ENCODE assay signal across 28 cellular contexts in the genomic region with DNA sequence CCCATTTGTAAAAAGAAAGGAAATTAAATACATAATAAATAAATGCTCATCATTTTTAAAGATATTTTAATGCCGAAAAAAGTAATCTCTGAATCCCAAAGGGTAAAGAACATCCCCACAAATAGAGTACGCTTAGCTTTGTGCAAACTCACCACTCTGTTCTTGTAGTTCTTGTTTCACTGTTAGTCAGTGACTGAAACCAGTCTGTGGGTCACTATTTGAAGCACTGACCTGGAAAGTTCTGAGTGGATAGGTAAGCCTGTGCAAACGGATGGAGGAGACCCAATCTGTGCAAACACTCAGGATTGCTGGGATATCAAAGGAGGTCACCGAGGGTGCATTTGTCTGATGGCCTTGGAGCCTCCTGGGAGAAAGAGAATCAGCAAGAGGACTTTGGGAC.
"Had no signal": no experiment of that assay in that cellular context is flagged by ENCODE, and none has a peak within 500 bp of the region (broad histone marks: within the 10 kb centered on the region; RNA-seq: fewer than 3 reads in every experiment).

No MANE protein-coding gene starts in this region.

- H3K4me1 Mint-ChIP-seq: stimulated activated naive B cell treated with anti-CD40 and anti-IgM and Interleukin-4, amounts not matched to agents 10 μg/mL and 1 μg/mL and 100 μg/mL, for 72 hours had no signal

- H3K4me1 ChIP-seq: body of pancreas, esophagus squamous epithelium, left lung, lower lobe of right lung, stomach, thyroid gland, upper lobe of right lung had no signal

- H3K27ac ChIP-seq: body of pancreas, epithelial cell of prostate, esophagus squamous epithelium, left lung, lower lobe of right lung, right atrium auricular region, stomach, thyroid gland, upper lobe of right lung had no signal

- FAIRE-seq: colon had no signal

- H3K36me3 Mint-ChIP-seq: activated naive CD8-positive, alpha-beta T cell; natural killer cell treated with Interleukin-12 subunit alpha and Interleukin-12 subunit beta and Interleukin-15 and Interleukin-18, amount 100 ng/mL, for 72 hours; stimulated activated naive B cell treated with anti-CD40 and anti-IgM and Interleukin-4, amounts not matched to agents 10 μg/mL and 1 μg/mL and 100 μg/mL, for 72 hours had no signal

- DNase-seq: activated CD4-positive, alpha-beta T cell treated with anti-CD3 and anti-CD28 coated beads for 4 hours; activated CD4-positive, alpha-beta T cell treated with anti-CD3 and anti-CD28 coated beads, Interleukin-2, amount 50 U/mL, for 4 hours; activated CD4-positive, CD25-positive, alpha-beta regulatory T cell; activated effector memory CD4-positive, alpha-beta T cell treated with Interleukin-2 at 50 U/mL for 16 hours; activated naive CD4-positive, alpha-beta T cell treated with Interleukin-2 at 50 U/mL for 16 hours; aorta; body of pancreas; effector CD8-positive, alpha-beta T cell; esophagus squamous epithelium; foreskin melanocyte; kidney glomerular epithelial cell; left lung; lower lobe of right lung; mesendoderm; stimulated activated CD4-positive, alpha-beta T cell treated with anti-CD3 and anti-CD28 coated beads, Interleukin-1b, Interleukin-23, amount 100 ng/mL, for 48 hours; stimulated activated CD4-positive, alpha-beta T cell treated with anti-CD3 and anti-CD28 coated beads, Interleukin-4, amount 100 ng/mL, for 4 hours; stimulated activated CD8-positive, alpha-beta memory T cell treated with anti-CD3 and anti-CD28 coated beads, Interleukin-4, amount 100 ng/mL, for 48 hours; stimulated activated naive B cell treated with anti-CD40 and anti-IgM and Interleukin-4, amounts not matched to agents 10 μg/mL and 1 μg/mL and 100 μg/mL, for 72 hours; stomach; thyroid gland; upper lobe of right lung had no signal

- ATAC-seq: body of pancreas, left lung, lower lobe of right lung, upper lobe of right lung had no signal

- H3K4me3 ChIP-seq: body of pancreas, esophagus squamous epithelium, left lung, lower lobe of right lung, right atrium auricular region, smooth muscle cell, stomach, thyroid gland, upper lobe of right lung had no signal

- H3K4me2 ChIP-seq: smooth muscle cell had no signal

- H3K9me3 Mint-ChIP-seq: natural killer cell treated with Interleukin-12 subunit alpha and Interleukin-12 subunit beta and Interleukin-15 and Interleukin-18, amount 100 ng/mL, for 72 hours; stimulated activated naive B cell treated with anti-CD40 and anti-IgM and Interleukin-4, amounts not matched to agents 10 μg/mL and 1 μg/mL and 100 μg/mL, for 72 hours; T-helper 2 cell treated with Interferon-gamma antibody and Interleukin-4, amounts not matched to agents 5 μg/mL and 100 μg/mL, for 36 hours had no signal

- H3K27me3 Mint-ChIP-seq: activated naive CD8-positive, alpha-beta T cell had no signal

- H3K4me3 Mint-ChIP-seq: activated naive CD8-positive, alpha-beta T cell; natural killer cell treated with Interleukin-12 subunit alpha and Interleukin-12 subunit beta and Interleukin-15 and Interleukin-18, amount 100 ng/mL, for 72 hours; stimulated activated naive B cell treated with anti-CD40 and anti-IgM and Interleukin-4, amounts not matched to agents 10 μg/mL and 1 μg/mL and 100 μg/mL, for 72 hours; T-helper 2 cell treated with Interferon-gamma antibody and Interleukin-4, amounts not matched to agents 5 μg/mL and 100 μg/mL, for 36 hours had no signal

- H3K36me3 ChIP-seq: esophagus squamous epithelium, left lung, lower lobe of right lung, right atrium auricular region, stomach, thyroid gland, upper lobe of right lung had no signal

- H3K27me3 ChIP-seq: body of pancreas, esophagus squamous epithelium, left lung, right atrium auricular region, stomach, thyroid gland, upper lobe of right lung had no signal

- H3K27ac Mint-ChIP-seq: activated naive CD8-positive, alpha-beta T cell; natural killer cell treated with Interleukin-12 subunit alpha and Interleukin-12 subunit beta and Interleukin-15 and Interleukin-18, amount 100 ng/mL, for 72 hours; stimulated activated naive B cell treated with anti-CD40 and anti-IgM and Interleukin-4, amounts not matched to agents 10 μg/mL and 1 μg/mL and 100 μg/mL, for 72 hours; T-helper 2 cell treated with Interferon-gamma antibody and Interleukin-4, amounts not matched to agents 5 μg/mL and 100 μg/mL, for 36 hours had no signal

- H3K9me3 ChIP-seq: body of pancreas, esophagus squamous epithelium, left lung, lower lobe of right lung, right atrium auricular region, stomach, thyroid gland, upper lobe of right lung had no signal
